ENCODE assay signal across 8 cellular contexts in the genomic region with DNA sequence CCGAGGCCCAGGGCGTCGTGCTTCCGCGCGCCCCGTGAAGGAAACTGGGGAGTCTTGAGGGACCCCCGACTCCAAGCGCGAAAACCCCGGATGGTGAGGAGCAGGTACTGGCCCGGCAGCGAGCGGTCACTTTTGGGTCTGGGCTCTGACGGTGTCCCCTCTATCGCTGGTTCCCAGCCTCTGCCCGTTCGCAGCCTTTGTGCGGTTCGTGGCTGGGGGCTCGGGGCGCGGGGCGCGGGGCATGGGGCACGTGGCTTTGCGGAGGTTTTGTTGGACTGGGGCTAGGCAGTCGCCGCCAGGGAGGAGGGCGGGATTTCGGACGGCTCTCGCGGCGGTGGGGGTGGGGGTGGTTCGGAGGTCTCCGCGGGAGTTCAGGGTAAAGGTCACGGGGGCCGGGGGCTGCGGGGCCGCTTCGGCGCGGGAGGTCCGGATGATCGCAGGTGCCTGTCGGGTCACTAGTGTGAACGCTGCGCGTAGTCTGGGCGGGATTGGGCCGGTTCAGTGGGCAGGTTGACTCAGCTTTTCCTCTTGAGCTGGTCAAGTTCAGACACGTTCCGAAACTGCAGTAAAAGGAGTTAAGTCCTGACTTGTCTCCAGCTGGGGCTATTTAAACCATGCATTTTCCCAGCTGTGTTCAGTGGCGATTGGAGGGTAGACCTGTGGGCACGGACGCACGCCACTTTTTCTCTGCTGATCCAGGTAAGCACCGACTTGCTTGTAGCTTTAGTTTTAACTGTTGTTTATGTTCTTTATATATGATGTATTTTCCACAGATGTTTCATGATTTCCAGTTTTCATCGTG. TPM values are rescaled to one million over a fixed set of nuclear protein-coding genes. Genes with fewer than 3 reads are reported as not detected.
DNase-seq lines count a peak whose midpoint lies in the region; ATAC-seq and TF ChIP-seq lines count a peak whose summit lies in the region.

No MANE protein-coding gene starts in this region.

- H2BK15ac ChIP-seq in H9 (ENCODE audit: low read depth, low read length) = peak overlapping the region; percentile 91; the same call in 1 of the 2 replicates

- peak overlapping the region; percentile 47 for H3T11ph ChIP-seq in H9 (ENCODE audit: low read length)

- no peak; the same call in 2 of the 3 replicates for TF ChIP-seq CTCF in H9 (conservative IDR thresholded peaks at IDR 0.05)
- 0 out of 2 replicates have a peak, but pooled peaks have one; percentile 7 for TF ChIP-seq CTCF in Loucy (conservative IDR thresholded peaks at IDR 0.05; ENCODE audit: low read length)
- TF ChIP-seq CTCF in foreskin keratinocyte (conservative IDR thresholded peaks at IDR 0.05) = peak; percentile 6

- H3K9ac ChIP-seq in H9 (ENCODE audit: extremely low read depth, insufficient read length, low read length) = peak overlapping the region; percentile 98
- H3K9ac ChIP-seq in Loucy (ENCODE audit: low read depth, low read length, poor library complexity, severe bottlenecking) = peak overlapping the region; percentile 100

- peak overlapping the region; percentile 99 for H3K27ac Mint-ChIP-seq in H9

- H3K27me3 ChIP-seq in H9 (ENCODE audit: insufficient read depth, low read length) (no peaks in the 10 kb centered on the region), Loucy (ENCODE audit: insufficient read depth, low read length, poor library complexity, severe bottlenecking) (peaks cover 15% of the 10 kb centered on the region), foreskin keratinocyte (no peaks in the 10 kb centered on the region), neuron (ENCODE audit: insufficient read depth, low read length) (no peaks in the 10 kb centered on the region)

- peak overlapping the region; percentile 100 for H3K14ac ChIP-seq in H9 (ENCODE audit: insufficient read depth, low read length)

- H3K79me2 ChIP-seq in H9 (ENCODE audit: insufficient read depth, low read length) (peaks cover 5% of the 10 kb centered on the region; the same call in 1 of the 2 replicates), Loucy (ENCODE audit: insufficient read depth, low read length) (peaks cover 54% of the 10 kb centered on the region)

- peak overlapping the region; percentile 99 for H4K5ac ChIP-seq in H9 (ENCODE audit: insufficient read length, low read depth, low read length)

- H4K8ac ChIP-seq in H9 (replicated peaks; ENCODE audit: insufficient read length, low read depth, low read length) = no peak overlapping the region

- no CpG with 5 or more reads among the region's 61 CpGs for WGBS in H9 (ENCODE audit: extremely low coverage, insufficient read length, low lambda C conversion rate)

- in situ Hi-C loops in G401 (cut with HindIII; ENCODE audit: low sequenced_read_pairs) = no loop called here

- H2BK20ac ChIP-seq in H9 (ENCODE audit: low read depth, low read length, poor library complexity, severe bottlenecking) = no peak overlapping the region

- H3F3A ChIP-seq in Loucy (ENCODE audit: low read depth) = peaks cover 5% of the 10 kb centered on the region; the same call in 1 of the 2 replicates

- H3K9me3 Mint-ChIP-seq in H9 = peaks cover 0 to 2% of the 10 kb centered on the region in 2 experiments; a peak in 2 of 5 replicates

- H3K36me3 Mint-ChIP-seq in H9 (ENCODE audit: insufficient read depth in 1 of 3, low read depth in 3 of 3) = peaks cover 21 to 46% (median 42%) of the 10 kb centered on the region in 3 experiments

- H4K20me1 ChIP-seq in H9 (ENCODE audit: control insufficient read depth, insufficient read depth, insufficient read length) = no peaks in the 10 kb centered on the region
- peaks cover 38% of the 10 kb centered on the region for H4K20me1 ChIP-seq in Loucy (ENCODE audit: insufficient read depth, low read length, poor library complexity, severe bottlenecking)

- peak overlapping the region; percentile 94 to 95 for H3K4me3 Mint-ChIP-seq in H9

- peak overlapping the region; percentile 80 for H2BK5ac ChIP-seq in H9 (ENCODE audit: insufficient read length, low read length)

- peak overlapping the region; percentile 42 for H2AK5ac ChIP-seq in H9 (ENCODE audit: insufficient read length, low read length)

- H4K91ac ChIP-seq in H9 (ENCODE audit: insufficient read length, low read depth, low read length) = peak overlapping the region; percentile 99

- H3K4me1 ChIP-seq in H9 (ENCODE audit: insufficient read depth, low read length) = peaks cover 4% of the 10 kb centered on the region; the same call in 1 of the 2 replicates
- peaks cover 27% of the 10 kb centered on the region for H3K4me1 ChIP-seq in Loucy (ENCODE audit: insufficient read depth, low read length, poor library complexity, severe bottlenecking)
- H3K4me1 ChIP-seq in foreskin keratinocyte = peaks cover 11% of the 10 kb centered on the region
- H3K4me1 ChIP-seq in neuron (ENCODE audit: insufficient read depth, low read length) = peaks cover 6% of the 10 kb centered on the region

- H3K23ac ChIP-seq in H9 (ENCODE audit: insufficient read length, low read depth, low read length) = no peak overlapping the region

- peak overlapping the region; percentile 99 for H3K18ac ChIP-seq in H9 (ENCODE audit: insufficient read length, low read depth, low read length)

- H3K9me2 ChIP-seq in Loucy (replicated peaks; ENCODE audit: low read depth, low read length) = no peaks in the 10 kb centered on the region

- peak overlapping the region; percentile 71 for H2BK120ac ChIP-seq in H9 (ENCODE audit: low read depth, low read length, poor library complexity, severe bottlenecking)

- peak; percentile 80 for ATAC-seq in foreskin keratinocyte

- H3K27me3 Mint-ChIP-seq in H9 (ENCODE audit: low read depth) = no peaks in the 10 kb centered on the region

- peak overlapping the region; percentile 93 for H2BK12ac ChIP-seq in H9 (ENCODE audit: insufficient read length, low read depth, low read length)

- H2AFZ ChIP-seq in H9 (ENCODE audit: low read length) (no peak overlapping the region), Loucy (ENCODE audit: low read length) (peak overlapping the region; percentile 84; the same call in 1 of the 2 replicates), neuron (ENCODE audit: low read depth, low read length) (peak overlapping the region; percentile 83)

- H3K4me3 ChIP-seq in Loucy (ENCODE audit: low read length, poor library complexity, severe bottlenecking) (peak overlapping the region; percentile 86), neuron (ENCODE audit: low read length) (peak overlapping the region; percentile 65)

- H3K4me2 ChIP-seq in H9 (ENCODE audit: insufficient read depth, insufficient read length, low read length) (peak overlapping the region; percentile 48), Loucy (ENCODE audit: low read depth, low read length, poor library complexity, severe bottlenecking) (peak overlapping the region; percentile 85)

- H3K27ac ChIP-seq in H9 (ENCODE audit: insufficient read length, low read depth, low read length) (peak overlapping the region; percentile 93), foreskin keratinocyte (peak overlapping the region; percentile 98)

- DNase-seq in G401 (ENCODE audit: low spot score) (peak; percentile 65), H9 (peak; percentile 90), SHP77 (lab: John Stamatoyannopoulos, UW) (peak; percentile 79 to 91), activated gamma-delta T cell treated with Interleukin-2 at 50 U/mL for 16 hours (peak; percentile 36), foreskin keratinocyte (peak; percentile 95 to 98), stromal cell of bone marrow (ENCODE audit: low read depth) (peak; percentile 95)

- H3K4ac ChIP-seq in H9 (ENCODE audit: low read depth, low read length) = peak overlapping the region; percentile 95; the same call in 1 of the 2 replicates

- H3K36me3 ChIP-seq in Loucy (ENCODE audit: insufficient read depth, low read length) (peaks cover 17% of the 10 kb centered on the region), neuron (ENCODE audit: insufficient read depth, low read length) (peaks cover 33% of the 10 kb centered on the region)

- peaks cover 33 to 38% of the 10 kb centered on the region in 2 experiments for H3K4me1 Mint-ChIP-seq in H9

- H3K56ac ChIP-seq in H9 (ENCODE audit: insufficient read length, low read depth, low read length) = no peak overlapping the region

- peaks cover 9% of the 10 kb centered on the region for H3K23me2 ChIP-seq in H9 (ENCODE audit: insufficient read length, low read depth, low read length, poor library complexity, severe bottlenecking)

- H3K9me3 ChIP-seq in H9 (ENCODE audit: control insufficient read depth, low read depth, low read length) = no peaks in the 10 kb centered on the region
- H3K9me3 ChIP-seq in Loucy (ENCODE audit: insufficient read depth, low read depth, low read length) = no peaks in the 10 kb centered on the region; the same call in 1 of the 2 replicates
- H3K9me3 ChIP-seq in neuron (ENCODE audit: low read length) = no peaks in the 10 kb centered on the region

- H3K79me1 ChIP-seq in H9 (ENCODE audit: insufficient read depth, low read depth, low read length, poor library complexity, severe bottlenecking) = no peaks in the 10 kb centered on the region

RNA-seq across cellular contexts. Expression of gene MDM2, which starts 0.6 kb away (rescaled TPM):
- 27.4 and 46.7 TPM in 2 replicates for total RNA-seq in G401 (2014; rRNA removed; shearing (Covaris generic))
- total RNA-seq in H9 (2021) = 159 and 162 TPM in 2 replicates
- 110 and 114 TPM in 2 replicates for total RNA-seq in foreskin keratinocyte
- polyA plus RNA-seq in foreskin keratinocyte = 57.5 and 60.1 TPM in 2 replicates

Comparison
In these comparisons a context has a peak if more than half of its experiments do, and no peak if none do; other contexts are left out.
1. Peak in every context shown above with its lines: DNase-seq, ATAC-seq, H3K4me3 ChIP-seq and H3K27ac ChIP-seq.
2. DNase-seq: peak in every context shown above with its lines; median percentile 96 in foreskin keratinocyte; 95 in stromal cell of bone marrow; 90 in H9; 85 in SHP77; 65 in G401; 36 in activated gamma-delta T cell treated with Interleukin-2 at 50 U/mL for 16 hours.